In the genomic region with DNA sequence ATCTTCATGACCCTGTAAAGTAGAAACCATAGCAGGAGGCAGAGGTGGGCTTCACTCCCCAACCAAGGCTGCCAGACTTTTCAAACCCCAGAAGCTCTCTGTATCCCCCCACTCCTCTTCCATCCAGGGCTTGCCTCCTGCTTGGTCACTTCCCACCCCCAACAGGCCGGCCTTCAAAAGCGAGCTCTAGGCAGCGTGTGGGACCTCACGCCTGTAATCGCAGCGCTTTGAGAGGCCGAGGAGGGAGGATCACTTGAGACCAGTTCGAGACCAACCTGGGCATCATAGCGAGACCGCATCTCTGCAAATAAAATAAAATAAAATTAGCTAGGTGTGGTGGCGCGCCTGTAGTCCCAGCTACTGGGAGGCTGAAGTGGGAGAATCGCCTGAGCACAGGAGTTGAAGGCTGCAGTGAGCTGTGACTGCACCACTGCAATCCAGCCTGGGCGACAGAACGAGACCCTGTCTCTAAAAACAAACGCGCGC, we compare ENCODE assay signal across 8 cellular contexts. TPM values are rescaled to one million over a fixed set of nuclear protein-coding genes. Genes with fewer than 3 reads are reported as not detected.
DNase-seq lines count a peak whose midpoint lies in the region; ATAC-seq, FAIRE-seq and TF ChIP-seq lines count a peak whose summit lies in the region.

No MANE protein-coding gene starts in this region.

- TF ChIP-seq RAD21 in A549 (conservative IDR thresholded peaks at IDR 0.05 in 1 of 2, IDR thresholded peaks at IDR 0.05 in 1 of 2) = no peak

- TF ChIP-seq POLR2A in A549 (IDR thresholded peaks at IDR 0.05; ENCODE audit: low read length) = no peak

- no peak for TF ChIP-seq CTCF in A549 (IDR thresholded peaks at IDR 0.05)
- TF ChIP-seq CTCF in HL-60 (IDR thresholded peaks at IDR 0.05; ENCODE audit: insufficient read depth, low read length) = no peak
- no peak for TF ChIP-seq CTCF in bronchial epithelial cell (IDR thresholded peaks at IDR 0.05; ENCODE audit: insufficient read depth, low read length, severe bottlenecking)

- TF ChIP-seq EP300 in A549 (IDR thresholded peaks at IDR 0.05) = no peak

- ATAC-seq in A549 (peak; percentile 21 to 50; a peak in 5 of 6 replicates), HG03045 (IDR thresholded peaks at IDR 0.05; ENCODE audit: unreplicated experiment) (no peak)

- H3K27ac ChIP-seq in A549 = peak overlapping the region; percentile 92 to 94
- peak overlapping the region; percentile 81 for H3K27ac ChIP-seq in HL-60 (replicated peaks)
- peak overlapping the region; percentile 60 for H3K27ac ChIP-seq in muscle layer of duodenum (ENCODE audit: low read length)

- H3K36me3 ChIP-seq in bronchial epithelial cell (ENCODE audit: control insufficient read depth, insufficient read depth, low read length) (no peaks in the 10 kb centered on the region), muscle layer of duodenum (ENCODE audit: control insufficient read depth in 1 of 2, insufficient read depth in 2 of 2, low read length in 2 of 2) (no peaks in the 10 kb centered on the region)

- H3K4me2 ChIP-seq in A549 = peak overlapping the region; percentile 87

- DNase-seq in A549 (ENCODE audit: low read depth in 1 of 2, low spot score in 1 of 2) = peak in 1 of 2 experiments; percentile 30
- DNase-seq in HL-60 (ENCODE audit: low read depth in 1 of 2, low spot score in 1 of 2) = no peak
- DNase-seq in bronchial epithelial cell (ENCODE audit: low read depth) = no peak
- DNase-seq in middle frontal gyrus (ENCODE audit: extremely low spot score, low spot score) = no peak
- no peak for DNase-seq in NCI-H1694 treated with DMSO at 0.1 percent for 48 hours (lab: John Stamatoyannopoulos, UW)
- DNase-seq in medulla oblongata (ENCODE audit: extremely low spot score) = no peak

- POLR2A ChIA-PET in A549 (lab: Yijun Ruan, JAX) = interaction anchor here (0.7 to 3.0 kb wide), 10 partner anchors 8 to 134 kb away, joined by 3 to 33 read pairs (median 6); partner anchors contain the start of genes MDH2, RHBDD2 and STYXL1

- CTCF ChIA-PET in A549 (lab: Yijun Ruan, JAX) = interaction anchor here (0.7 to 1.3 kb wide), 3 partner anchors 48 to 219 kb away, joined by 3 to 4 read pairs (median 3); partner anchors contain the start of gene MDH2

- 19% methylated on average over 18 of the region's 18 CpGs for WGBS in A549 (ENCODE audit: missing lambda C conversion rate)

- H3K4me3 ChIP-seq in A549 (peak overlapping the region; percentile 81), HL-60 (replicated peaks; ENCODE audit: insufficient read depth, low read length) (peak overlapping the region; percentile 63), bronchial epithelial cell (ENCODE audit: low read depth, low read length) (peak overlapping the region; percentile 99), muscle layer of duodenum (ENCODE audit: low read depth in 1 of 2, low read length in 2 of 2) (peak overlapping the region; percentile 72 to 94)

- FAIRE-seq in A549 (lab: Jason Lieb, UNC) (no peak), bronchial epithelial cell (lab: Jason Lieb, UNC) (no peak)

- H3K27me3 ChIP-seq in HL-60 (ENCODE audit: insufficient read depth, poor library complexity, severe bottlenecking) (no peaks in the 10 kb centered on the region), bronchial epithelial cell (ENCODE audit: control insufficient read depth, insufficient read depth, low read length) (no peaks in the 10 kb centered on the region), muscle layer of duodenum (ENCODE audit: low read depth, low read length) (no peaks in the 10 kb centered on the region)

- peaks cover 16% of the 10 kb centered on the region for H3K4me1 ChIP-seq in A549
- peaks cover 8 to 15% of the 10 kb centered on the region in 2 donors for H3K4me1 ChIP-seq in muscle layer of duodenum (ENCODE audit: control insufficient read depth in 1 of 2, insufficient read depth in 2 of 2, low read length in 2 of 2)

- H3K9me3 ChIP-seq in A549 (no peaks in the 10 kb centered on the region), muscle layer of duodenum (ENCODE audit: control insufficient read depth in 1 of 2, low read length in 2 of 2) (no peaks in the 10 kb centered on the region)

TF ChIP-seq in A549, 52 proteins besides CTCF, POLR2A, EP300 and RAD21:
- TF ChIP-seq CBX2 (IDR thresholded peaks at IDR 0.05; ENCODE audit: borderline replicate concordance, low read depth) (no peak), HEYL (CRISPR knock-in tag; IDR thresholded peaks at IDR 0.05) (no peak)
TF ChIP-seq in A549: peak in this region for 0.

RNA-seq across cellular contexts. Expression of gene POR, which starts 0.7 kb away (rescaled TPM):
- polyA plus RNA-seq in A549 (2011; rRNA removed) = 69.6 and 71.1 TPM in 2 replicates
- polyA plus RNA-seq in A549 (2012; cell fraction: cytosol; rRNA removed) = 93.7 and 128 TPM in 2 replicates
- 328 and 664 TPM in 2 replicates for polyA plus RNA-seq in A549 (2012; cell fraction: nucleus; rRNA removed)
- 81.3 to 109 TPM (median 103 TPM) in 3 replicates for polyA plus RNA-seq in A549 (2017; fragmentation: RNase III; extraction: RNeasy Plus Mini Kit Qiagen cat#74134 plus additional on column Dnase treatment)
- 88.6 and 115 TPM in 2 replicates for polyA minus RNA-seq in A549 (2011; rRNA and poly(A)+ RNA removed)
- 75.0 and 179 TPM in 2 replicates for total RNA-seq in bronchial epithelial cell

RNA-seq across cellular contexts. Expression of gene RHBDD2, which starts 35.4 kb away (rescaled TPM):
- polyA plus RNA-seq in A549 (2011; rRNA removed) (61.3 and 65.2 TPM in 2 replicates), A549 (2017; fragmentation: RNase III; extraction: RNeasy Plus Mini Kit Qiagen cat#74134 plus additional on column Dnase treatment) (50.3 to 62.0 TPM (median 59.8 TPM) in 3 replicates)
- polyA plus RNA-seq in A549 (2012; cell fraction: cytosol; rRNA removed) = 68.6 and 92.9 TPM in 2 replicates
- 111 and 114 TPM in 2 replicates for polyA plus RNA-seq in A549 (2012; cell fraction: nucleus; rRNA removed)
- polyA minus RNA-seq in A549 (2011; rRNA and poly(A)+ RNA removed) = 70.3 and 85.9 TPM in 2 replicates
- 10.8 and 17.4 TPM in 2 replicates for total RNA-seq in bronchial epithelial cell
